ENCODE assay signal across 23 cellular contexts in genomic region chr19:38385057-38385803, GRCh38. TPM values are rescaled to one million over a fixed set of nuclear protein-coding genes. Genes with fewer than 3 reads are reported as not detected.
A peak's percentile ranks its signal among the peaks of the same experiment; 100 is the strongest.
DNase-seq lines count a peak whose midpoint lies in the region; ATAC-seq, FAIRE-seq and TF ChIP-seq lines count a peak whose summit lies in the region.
"Had no signal": no experiment of that assay in that cellular context is flagged by ENCODE, and none has a peak within 500 bp of the region (broad histone marks: within the 10 kb centered on the region; RNA-seq: fewer than 3 reads in every experiment).

No MANE protein-coding gene starts in this region.

- in situ Hi-C loops in KBM-7 (cut with MboI; ENCODE audit: low pct_unique_long_range_greater_than_20kb, low sequenced_read_pairs), result no loop called here

- H3K4me1 Mint-ChIP-seq in stimulated activated naive CD8-positive, alpha-beta T cell treated with anti-CD3 and anti-CD28 coated beads, Interleukin-15, amount 100 ng/mL, for 72 hours, result peaks cover 37% of the 10 kb centered on the region
- peaks cover 14 to 21% of the 10 kb centered on the region in 2 donors for H3K4me1 Mint-ChIP-seq in immature natural killer cell

- no peak for TF ChIP-seq CTCF in RWPE1 (conservative IDR thresholded peaks at IDR 0.05; ENCODE audit: low read depth)

- peak overlapping the region; percentile 51 for H3K27ac ChIP-seq in RWPE1
- H3K27ac ChIP-seq: PC-9, thoracic aorta, vagina had no signal

- FAIRE-seq in H54 (lab: Jason Lieb, UNC), result no peak
- FAIRE-seq: astrocyte, HTR-8/SVneo had no signal

- CTCF ChIA-PET in RWPE1 (lab: Yijun Ruan, JAX), result interaction anchor here (0.5 kb wide), 1 partner anchor 34 kb away, joined by 3 read pairs; no protein-coding TSS in a partner anchor

- H3K27me3 Mint-ChIP-seq in stimulated activated naive CD8-positive, alpha-beta T cell treated with anti-CD3 and anti-CD28 coated beads, Interleukin-15, amount 100 ng/mL, for 72 hours, result peaks cover 35% of the 10 kb centered on the region
- H3K27me3 Mint-ChIP-seq in immature natural killer cell (ENCODE audit: low read depth in 3 of 3), result peaks cover 7 to 15% (median 10%) of the 10 kb centered on the region in 3 donors

- H3K9me3 Mint-ChIP-seq in stimulated activated naive CD8-positive, alpha-beta T cell treated with anti-CD3 and anti-CD28 coated beads, Interleukin-15, amount 100 ng/mL, for 72 hours, result no peaks in the 10 kb centered on the region
- peaks cover 0 to 2% (median 0%) of the 10 kb centered on the region in 6 donors for H3K9me3 Mint-ChIP-seq in immature natural killer cell
- H3K9me3 Mint-ChIP-seq: activated naive CD8-positive, alpha-beta T cell treated with anti-CD3 and anti-CD28 coated beads for 36 hours; activated T-helper 1 cell treated with anti-CD3 and anti-CD28 coated beads, Interleukin-12 subunit alpha, Interleukin-12 subunit beta, Interleukin-2, Interleukin-4 antibody, amounts not matched to agents 30 ng/mL and 10 ng/mL and 1 ng/mL, durations not matched to agents 14 hours and 24 hours and 36 hours; CD4-positive, alpha-beta memory T cell had no signal

- peaks cover 16 to 36% (median 21%) of the 10 kb centered on the region in 3 donors for H3K36me3 Mint-ChIP-seq in immature natural killer cell

- no peak overlapping the region for H3K4me3 Mint-ChIP-seq in stimulated activated naive CD8-positive, alpha-beta T cell treated with anti-CD3 and anti-CD28 coated beads, Interleukin-15, amount 100 ng/mL, for 72 hours
- peak overlapping the region in 4 of 5 donors; percentile 29 to 46 (median 42) for H3K4me3 Mint-ChIP-seq in immature natural killer cell
- H3K4me3 Mint-ChIP-seq: activated CD8-positive, alpha-beta memory T cell treated with anti-CD3 and anti-CD28 coated beads, Interleukin-2, amount 10 ng/mL, durations not matched to agents 7 days and 5 days; activated naive CD8-positive, alpha-beta T cell treated with anti-CD3 and anti-CD28 coated beads for 36 hours had no signal

- POLR2A ChIA-PET in RWPE1 (lab: Yijun Ruan, JAX; ENCODE audit: low non-redundant PET), result no interaction called here

- DNase-seq in stimulated activated naive CD8-positive, alpha-beta T cell treated with anti-CD3 and anti-CD28 coated beads, Interleukin-15, Interleukin-2, amounts not matched to agents 100 U/mL and 50 U/mL, for 24 hours, result peak; percentile 12
- no peak for DNase-seq in stimulated activated naive CD8-positive, alpha-beta T cell treated with anti-CD3 and anti-CD28 coated beads, Interleukin-15, amount 100 ng/mL, for 72 hours
- DNase-seq in RWPE1 (ENCODE audit: low spot score) (no peak), immature natural killer cell (no peak), H54 (ENCODE audit: insufficient read length, low spot score) (no peak), KBM-7 (no peak), T1000 (lab: John Stamatoyannopoulos, UW) (no peak)
- DNase-seq in activated CD4-positive, CD25-positive, alpha-beta regulatory T cell treated with anti-CD3 and anti-CD28 coated beads, Interleukin-2, amount 50 U/mL, for 72 hours, result no peak
- DNase-seq: activated CD4-positive, alpha-beta T cell treated with anti-CD3 and anti-CD28 coated beads for 48 hours; activated CD8-positive, alpha-beta memory T cell treated with anti-CD3 and anti-CD28 coated beads, Interleukin-2, amount 10 ng/mL, durations not matched to agents 7 days and 5 days; activated naive CD8-positive, alpha-beta T cell treated with anti-CD3 and anti-CD28 coated beads for 36 hours; head of caudate nucleus; NCI-H1694; NK-92 treated with Interleukin-12 subunit alpha and Interleukin-12 subunit beta, amount 100 ng/mL, for 24 hours; occipital lobe; PC-9 had no signal

- H3K27ac Mint-ChIP-seq in stimulated activated naive CD8-positive, alpha-beta T cell treated with anti-CD3 and anti-CD28 coated beads, Interleukin-15, amount 100 ng/mL, for 72 hours, result no peak overlapping the region
- no peak overlapping the region for H3K27ac Mint-ChIP-seq in immature natural killer cell
- H3K27ac Mint-ChIP-seq: activated CD8-positive, alpha-beta memory T cell treated with anti-CD3 and anti-CD28 coated beads, Interleukin-2, amount 10 ng/mL, durations not matched to agents 7 days and 5 days; activated T-helper 1 cell treated with anti-CD3 and anti-CD28 coated beads, Interleukin-12 subunit alpha, Interleukin-12 subunit beta, Interleukin-2, Interleukin-4 antibody, amounts not matched to agents 30 ng/mL and 10 ng/mL and 1 ng/mL, durations not matched to agents 14 hours and 24 hours and 36 hours had no signal

- TF ChIP-seq POLR2A in H54 (IDR thresholded peaks at IDR 0.05; ENCODE audit: low read depth, low read length), result no peak

- no peak for ATAC-seq in stimulated activated naive CD8-positive, alpha-beta T cell treated with anti-CD3 and anti-CD28 coated beads, Interleukin-15, Interleukin-2, amounts not matched to agents 100 U/mL and 50 U/mL, for 24 hours
- ATAC-seq in stimulated activated naive CD8-positive, alpha-beta T cell treated with anti-CD3 and anti-CD28 coated beads, Interleukin-15, amount 100 ng/mL, for 72 hours, result no peak
- ATAC-seq: activated CD8-positive, alpha-beta memory T cell treated with anti-CD3 and anti-CD28 coated beads, Interleukin-2, amount 10 ng/mL, durations not matched to agents 7 days and 5 days had no signal

RNA-seq across cellular contexts. Expression of gene GGN, which starts 2.6 kb away (rescaled TPM):
- polyA plus RNA-seq in immature natural killer cell, result not detected
- polyA plus RNA-seq: CD4-positive, alpha-beta memory T cell had no signal

RNA-seq across cellular contexts. Expression of gene SPRED3, which starts 3.3 kb away (rescaled TPM):
- not detected for polyA plus RNA-seq in immature natural killer cell

RNA-seq across cellular contexts. Expression of gene PSMD8, which starts 10.9 kb away (rescaled TPM):
- 100 to 1,000 TPM; 210 to 298 (median 236) TPM for polyA plus RNA-seq in immature natural killer cell

RNA-seq across cellular contexts. Expression of gene FAM98C, which starts 17.7 kb away (rescaled TPM):
- 10 to 100 TPM; 15.7 to 29.9 (median 18.5) TPM for polyA plus RNA-seq in immature natural killer cell

RNA-seq across cellular contexts. Expression of gene RASGRP4, which starts 40.8 kb away (rescaled TPM):
- polyA plus RNA-seq in immature natural killer cell, result under 1 TPM in 2 of 3 donors, not detected in 1; 0.20 to 0.78 TPM
- polyA plus RNA-seq: smooth muscle cell had no signal

Comparison
In these comparisons a context has a peak if more than half of its experiments do, and no peak if none do; other contexts are left out.
1. H3K4me3 Mint-ChIP-seq: peak in immature natural killer cell (4 of 5); none in stimulated activated naive CD8-positive, alpha-beta T cell treated with anti-CD3 and anti-CD28 coated beads, Interleukin-15, amount 100 ng/mL, for 72 hours (0 of 2).